ENCODE assay signal across 20 cellular contexts in genomic region chr14:63923422-63923752, GRCh38.
DNase-seq lines count a peak whose midpoint lies in the region; ATAC-seq and TF ChIP-seq lines count a peak whose summit lies in the region.
"Had no signal": no experiment of that assay in that cellular context is flagged by ENCODE, and none has a peak within 500 bp of the region (broad histone marks: within the 10 kb centered on the region; RNA-seq: fewer than 3 reads in every experiment).

No MANE protein-coding gene starts in this region.

- CTCF ChIA-PET in MCF 10A (lab: Yijun Ruan, JAX) = interaction anchor here (0.7 to 1.2 kb wide), 4 partner anchors 29 to 123 kb away, joined by 3 to 5 read pairs (median 4); no protein-coding TSS in a partner anchor
- CTCF ChIA-PET in activated CD8-positive, alpha-beta T cell treated with anti-CD3 and anti-CD28 coated beads for 36 hours (lab: Charles Lee) = no interaction called here

- H3K27ac ChIP-seq in thoracic aorta = peak overlapping the region; percentile 63 to 83
- H3K27ac ChIP-seq: SJCRH30 had no signal

- DNase-seq in MCF 10A (ENCODE audit: unreplicated experiment) (no peak), kidney glomerular epithelial cell (lab: John Stamatoyannopoulos, UW) (peak; percentile 56), thoracic aorta (ENCODE audit: low spot score) (no peak), CD1c-positive myeloid dendritic cell (ENCODE audit: extremely low spot score) (no peak), HAP-1 (ENCODE audit: low spot score in 2 of 2) (no peak), NOMO-1 (lab: John Stamatoyannopoulos, UW; ENCODE audit: unreplicated experiment in 2 of 2) (no peak)
- DNase-seq in activated CD8-positive, alpha-beta T cell treated with anti-CD3 and anti-CD28 coated beads for 36 hours = no peak
- DNase-seq: activated CD4-positive, alpha-beta T cell treated with anti-CD3 and anti-CD28 coated beads, Interleukin-2, amount 50 U/mL, for 1 hour; activated naive CD4-positive, alpha-beta T cell; amniotic stem cell; caudate nucleus; head of caudate nucleus; NCI-H510A; SJCRH30; stimulated activated CD4-positive, alpha-beta T cell treated with anti-CD3 and anti-CD28 coated beads, Interleukin-12 subunit alpha, Interleukin-12 subunit beta, amount 100 ng/mL, for 4 hours had no signal

- peak; percentile 21 for ATAC-seq in GM18868 (IDR thresholded peaks at IDR 0.05; ENCODE audit: unreplicated experiment)
- ATAC-seq in thoracic aorta (ENCODE audit: insufficient number of reproducible peaks, low FRiP score, low read depth) = no peak
- ATAC-seq in activated CD8-positive, alpha-beta T cell treated with anti-CD3 and anti-CD28 coated beads for 36 hours = no peak
- ATAC-seq: GM23338, K562 had no signal

- in situ Hi-C loops in HAP-1 (cut with MboI; ENCODE audit: low sequenced_read_pairs) = no loop called here

- no peak overlapping the region for H3K27ac Mint-ChIP-seq in MCF 10A (ENCODE audit: low read depth, unreplicated experiment)
- H3K27ac Mint-ChIP-seq in activated CD8-positive, alpha-beta T cell treated with anti-CD3 and anti-CD28 coated beads for 36 hours = no peak overlapping the region
- H3K27ac Mint-ChIP-seq: GM23338, memory B cell had no signal

- POLR2A ChIA-PET in MCF 10A (lab: Yijun Ruan, JAX) = interaction anchor here (0.5 to 3.8 kb wide), 34 partner anchors 10 to 1530 kb away, joined by 3 to 67 read pairs (median 6); partner anchors contain the start of genes MTHFD1 and SYNE2
- POLR2A ChIA-PET in activated CD8-positive, alpha-beta T cell treated with anti-CD3 and anti-CD28 coated beads for 36 hours (lab: Charles Lee) = interaction anchor here (1.2 kb wide), 1 partner anchor 9 kb away, joined by 4 read pairs; no protein-coding TSS in a partner anchor

- H3K27me3 ChIP-seq in thoracic aorta (replicated peaks; ENCODE audit: insufficient read depth) (no peaks in the 10 kb centered on the region), HAP-1 (ENCODE audit: low read depth) (no peaks in the 10 kb centered on the region)
- H3K27me3 ChIP-seq: SJCRH30 had no signal

- H3K4me3 ChIP-seq in thoracic aorta = peak overlapping the region; percentile 11
- H3K4me3 ChIP-seq in HAP-1 = no peak overlapping the region
- H3K4me3 ChIP-seq: GM23338, K562, SJCRH30 had no signal

- peaks cover 16 to 31% of the 10 kb centered on the region in 2 donors for H3K4me1 ChIP-seq in thoracic aorta (ENCODE audit: control insufficient read depth in 1 of 2, low read depth in 2 of 2)
- no peaks in the 10 kb centered on the region for H3K4me1 ChIP-seq in HAP-1

- peak overlapping the region; percentile 60 for H3K4me3 Mint-ChIP-seq in MCF 10A (ENCODE audit: unreplicated experiment)
- H3K4me3 Mint-ChIP-seq in activated CD8-positive, alpha-beta T cell treated with anti-CD3 and anti-CD28 coated beads for 36 hours = no peak overlapping the region
- H3K4me3 Mint-ChIP-seq: GM23338; memory B cell; naive thymus-derived CD8-positive, alpha-beta T cell had no signal

- no peaks in the 10 kb centered on the region for H3K9me3 ChIP-seq in thoracic aorta
- H3K9me3 ChIP-seq in HAP-1 = no peaks in the 10 kb centered on the region

- H3K27me3 Mint-ChIP-seq in MCF 10A (ENCODE audit: insufficient read depth, unreplicated experiment) = no peaks in the 10 kb centered on the region
- H3K27me3 Mint-ChIP-seq in activated CD8-positive, alpha-beta T cell treated with anti-CD3 and anti-CD28 coated beads for 36 hours = no peaks in the 10 kb centered on the region
- H3K27me3 Mint-ChIP-seq: memory B cell; naive thymus-derived CD8-positive, alpha-beta T cell had no signal

- BruUV-seq in MCF 10A (replicated peaks; lab: Mats Ljungman, UMichigan) = no TSS peak

- peaks cover 13% of the 10 kb centered on the region for H3K4me1 Mint-ChIP-seq in MCF 10A (ENCODE audit: insufficient read depth, unreplicated experiment)
- peaks cover 14% of the 10 kb centered on the region for H3K4me1 Mint-ChIP-seq in activated CD8-positive, alpha-beta T cell treated with anti-CD3 and anti-CD28 coated beads for 36 hours (ENCODE audit: low read depth)
- H3K4me1 Mint-ChIP-seq: memory B cell had no signal

- H3K9me3 Mint-ChIP-seq in MCF 10A (ENCODE audit: unreplicated experiment) = no peaks in the 10 kb centered on the region
- no peaks in the 10 kb centered on the region for H3K9me3 Mint-ChIP-seq in activated CD8-positive, alpha-beta T cell treated with anti-CD3 and anti-CD28 coated beads for 36 hours
- H3K9me3 Mint-ChIP-seq: GM23338 had no signal

- no peak for TF ChIP-seq CTCF in MCF 10A (IDR thresholded peaks at IDR 0.05; ENCODE audit: unreplicated experiment)
- no peak for TF ChIP-seq CTCF in thoracic aorta (IDR thresholded peaks at IDR 0.05)
- no peak for TF ChIP-seq CTCF in activated CD8-positive, alpha-beta T cell treated with anti-CD3 and anti-CD28 coated beads for 36 hours (IDR thresholded peaks at IDR 0.05)

- no peaks in the 10 kb centered on the region for H3K36me3 Mint-ChIP-seq in MCF 10A (ENCODE audit: insufficient read depth, unreplicated experiment)
- H3K36me3 Mint-ChIP-seq in activated CD8-positive, alpha-beta T cell treated with anti-CD3 and anti-CD28 coated beads for 36 hours (ENCODE audit: low read depth) = peaks cover 21% of the 10 kb centered on the region

- intact Hi-C loops in MCF 10A (cut with micrococcal nuclease) = loop anchor here (1.0 kb wide), 1 partner anchor 69 kb away; no protein-coding TSS in a partner anchor
- intact Hi-C loops in activated CD8-positive, alpha-beta T cell treated with anti-CD3 and anti-CD28 coated beads for 36 hours (cut with micrococcal nuclease) = no loop called here

- H3K36me3 ChIP-seq in thoracic aorta (no peaks in the 10 kb centered on the region), HAP-1 (replicated peaks) (no peaks in the 10 kb centered on the region)
